ENCODE assay signal across 26 cellular contexts in the genomic region with DNA sequence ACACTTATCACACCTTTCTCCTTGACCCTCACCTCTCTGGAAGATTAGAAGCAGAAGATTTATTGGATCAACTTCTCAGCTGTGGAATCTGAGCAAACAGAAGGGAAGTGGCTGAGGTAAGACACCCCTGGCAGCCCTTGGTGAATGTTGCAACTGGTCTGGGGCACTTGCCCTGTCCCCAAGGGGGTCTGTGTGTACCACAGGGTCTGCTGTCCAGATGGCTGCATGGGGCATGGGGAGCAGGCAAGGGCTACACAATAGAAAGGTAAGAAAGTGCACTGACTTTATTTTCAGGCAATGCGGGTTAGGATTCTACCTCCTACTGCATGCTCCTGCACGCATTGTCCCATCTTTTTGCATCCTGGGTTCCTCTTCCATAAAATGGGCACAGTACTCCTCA.
"Had no signal": no experiment of that assay in that cellular context is flagged by ENCODE, and none has a peak within 500 bp of the region (broad histone marks: within the 10 kb centered on the region; RNA-seq: fewer than 3 reads in every experiment).

No MANE protein-coding gene starts in this region.

- H3K4me3 ChIP-seq: cardiac muscle cell, MG63, Peyer's patch, SJCRH30 had no signal

- H3K27ac ChIP-seq: RWPE1, SJCRH30, VCaP had no signal

- H3K9me3 ChIP-seq: MG63, Peyer's patch, SJCRH30, SK-N-SH had no signal

- H3K4me1 ChIP-seq: SJCRH30 had no signal

- ATAC-seq: activated CD4-positive, alpha-beta T cell treated with anti-CD3 and anti-CD28 coated beads for 36 hours had no signal

- H3K27me3 ChIP-seq: cardiac muscle cell, MG63, Peyer's patch, SJCRH30 had no signal

- H3K36me3 ChIP-seq: cardiac muscle cell, MG63, Peyer's patch, SJCRH30 had no signal

- DNase-seq: activated CD4-positive, alpha-beta memory T cell treated with anti-CD3 and anti-CD28 coated beads, Interleukin-2, amount 10 ng/mL, durations not matched to agents 7 days and 5 days; activated CD4-positive, alpha-beta T cell treated with anti-CD3 and anti-CD28 coated beads for 36 hours; activated CD4-positive, alpha-beta T cell treated with anti-CD3 and anti-CD28 coated beads, Interleukin-2, amount 50 U/mL, for 1 hour; activated CD4-positive, CD25-positive, alpha-beta regulatory T cell; activated CD8-positive, alpha-beta memory T cell treated with anti-CD3 and anti-CD28 coated beads, Interleukin-2, amount 50 U/mL, for 4 hours; activated effector memory CD4-positive, alpha-beta T cell treated with Interleukin-2 at 50 U/mL for 16 hours; activated naive CD4-positive, alpha-beta T cell; activated T-cell treated with anti-CD3 and anti-CD28 coated beads, Interleukin-2, amount 50 U/mL, for 24 hours; amygdala; MG63; MV-4-11; NCI-H1105; NCI-H1436; NCI-H1694 treated with DMSO at 0.1 percent for 48 hours; NCI-H2029 treated with DMSO at 0.1 percent for 48 hours; NCI-H345; NCI-H510A; NCI-H526 treated with DMSO at 0.1 percent for 48 hours; Peyer's patch; Right ventricle myocardium superior; SJCRH30; SK-N-SH; T-helper 1 cell had no signal
